ENCODE assay signal across 11 cellular contexts in the genomic region with DNA sequence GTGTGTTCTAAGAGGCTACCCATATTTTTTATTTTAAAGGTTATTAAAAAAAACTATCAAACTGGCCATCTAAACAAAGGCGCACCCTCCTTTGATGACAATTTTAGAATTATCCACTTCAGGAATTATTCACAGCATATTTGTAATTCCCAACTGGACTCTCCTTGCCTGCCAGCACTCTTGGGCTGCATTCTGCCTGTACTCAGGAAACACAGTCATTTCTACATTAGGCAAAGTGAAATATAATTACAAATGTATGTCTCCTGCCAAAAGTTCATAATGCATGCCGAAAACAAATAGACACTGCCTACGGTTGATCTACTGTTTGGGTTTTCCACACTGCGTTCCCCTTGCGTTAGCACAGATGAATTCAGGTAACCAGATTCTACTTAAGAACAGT. TPM values are rescaled to one million over a fixed set of nuclear protein-coding genes. Genes with fewer than 3 reads are reported as not detected.
DNase-seq lines count a peak whose midpoint lies in the region; ATAC-seq and TF ChIP-seq lines count a peak whose summit lies in the region.
"Had no signal": no experiment of that assay in that cellular context is flagged by ENCODE, and none has a peak within 500 bp of the region (broad histone marks: within the 10 kb centered on the region; RNA-seq: fewer than 3 reads in every experiment).

No MANE protein-coding gene starts in this region.

- no peak for ATAC-seq in GM18861 (IDR thresholded peaks at IDR 0.05; ENCODE audit: unreplicated experiment)
- ATAC-seq in stimulated activated naive CD8-positive, alpha-beta T cell treated with anti-CD3 and anti-CD28 coated beads, Interleukin-15, Interleukin-2, amounts not matched to agents 100 U/mL and 50 U/mL, for 24 hours: no peak
- ATAC-seq: GM12878 had no signal

- H3K4me3 ChIP-seq in A673 (ENCODE audit: low read depth, low read length, poor library complexity, severe bottlenecking): no peak overlapping the region
- peak overlapping the region; percentile 66 for H3K4me3 ChIP-seq in HL-60 (replicated peaks; ENCODE audit: insufficient read depth, low read length)
- H3K4me3 ChIP-seq: GM12878 had no signal

- H3K27me3 ChIP-seq in A673 (replicated peaks; ENCODE audit: insufficient read depth, low read depth, low read length, poor library complexity) (no peaks in the 10 kb centered on the region), HL-60 (ENCODE audit: insufficient read depth, poor library complexity, severe bottlenecking) (no peaks in the 10 kb centered on the region)
- H3K27me3 ChIP-seq: transverse colon had no signal

- no peaks in the 10 kb centered on the region for H3K4me1 ChIP-seq in A673 (ENCODE audit: insufficient read depth, low read length, poor library complexity, severe bottlenecking)
- H3K4me1 ChIP-seq: transverse colon had no signal

- no peak for TF ChIP-seq CTCF in A673 (conservative IDR thresholded peaks at IDR 0.05; ENCODE audit: low read depth, low read length)
- TF ChIP-seq CTCF in HL-60 (IDR thresholded peaks at IDR 0.05; ENCODE audit: insufficient read depth, low read length): no peak
- no peak for TF ChIP-seq CTCF in progenitor cell of endocrine pancreas (IDR thresholded peaks at IDR 0.05; ENCODE audit: unreplicated experiment)

- CTCF ChIA-PET in A673 (lab: Charles Lee): no interaction called here

- POLR2A ChIA-PET in A673 (lab: Charles Lee; ENCODE audit: low non-redundant PET): no interaction called here

- no peak overlapping the region for H3K4me3 Mint-ChIP-seq in progenitor cell of endocrine pancreas (ENCODE audit: low read depth)

- BruUV-seq in A673 (replicated peaks; lab: Mats Ljungman, UMichigan): no TSS peak

- no peaks in the 10 kb centered on the region for H3K36me3 Mint-ChIP-seq in progenitor cell of endocrine pancreas (ENCODE audit: insufficient read depth)

- H3K36me3 ChIP-seq in A673 (ENCODE audit: insufficient read depth, low read length, poor library complexity, severe bottlenecking): no peaks in the 10 kb centered on the region
- H3K36me3 ChIP-seq: transverse colon had no signal

- H3K9me3 Mint-ChIP-seq in progenitor cell of endocrine pancreas (ENCODE audit: low read depth): no peaks in the 10 kb centered on the region

- no peak overlapping the region for H3K27ac ChIP-seq in A673 (ENCODE audit: low read depth, low read length, poor library complexity, severe bottlenecking)
- H3K27ac ChIP-seq in HL-60 (replicated peaks): no peak overlapping the region

- H3K27ac Mint-ChIP-seq in progenitor cell of endocrine pancreas: no peak overlapping the region

- peak; percentile 12 for DNase-seq in A673 (ENCODE audit: low spot score)
- no peak for DNase-seq in HL-60 (ENCODE audit: low read depth in 1 of 2, low spot score in 1 of 2)
- peak; percentile 69 for DNase-seq in dermis blood vessel endothelial cell
- peak; percentile 42 to 69 for DNase-seq in lung microvascular endothelial cell (ENCODE audit: low read depth in 2 of 2)
- no peak for DNase-seq in activated effector memory CD4-positive, alpha-beta T cell treated with anti-CD3 and anti-CD28 coated beads, Interleukin-2, amount 50 U/mL, for 16 hours
- DNase-seq in progenitor cell of endocrine pancreas (ENCODE audit: low spot score, unreplicated experiment): no peak
- no peak for DNase-seq in stimulated activated naive CD8-positive, alpha-beta T cell treated with anti-CD3 and anti-CD28 coated beads, Interleukin-15, Interleukin-2, amounts not matched to agents 100 U/mL and 50 U/mL, for 24 hours
- DNase-seq: mesendoderm, transverse colon had no signal

- peaks cover 18% of the 10 kb centered on the region for H3K27me3 Mint-ChIP-seq in progenitor cell of endocrine pancreas

- no peaks in the 10 kb centered on the region for H3K9me3 ChIP-seq in A673 (ENCODE audit: low read depth, low read length, poor library complexity, severe bottlenecking)
- H3K9me3 ChIP-seq: transverse colon had no signal

- intact Hi-C loops in A673 (cut with micrococcal nuclease; ENCODE audit: unreplicated experiment): no loop called here

- H3K4me1 Mint-ChIP-seq in progenitor cell of endocrine pancreas (ENCODE audit: low read depth): peaks cover 4% of the 10 kb centered on the region

RNA-seq across cellular contexts. Expression of a gene that starts 2.0 kb away (rescaled TPM):
- total RNA-seq in A673 (2021): not detected in 2 replicates
- 3.4 and 8.8 TPM in 2 replicates for total RNA-seq in dermis blood vessel endothelial cell
- total RNA-seq in lung microvascular endothelial cell: 0.20 and 0.22 TPM in 2 replicates
- total RNA-seq in progenitor cell of endocrine pancreas: not detected in 2 replicates

Comparison
In these comparisons a context has a peak if more than half of its experiments do, and no peak if none do; other contexts are left out.
1. DNase-seq: peak in A673 (single experiment), dermis blood vessel endothelial cell (single experiment) and lung microvascular endothelial cell (2 of 2); none in HL-60 (0 of 2), activated effector memory CD4-positive, alpha-beta T cell treated with anti-CD3 and anti-CD28 coated beads, Interleukin-2, amount 50 U/mL, for 16 hours (single experiment), progenitor cell of endocrine pancreas (single experiment) and stimulated activated naive CD8-positive, alpha-beta T cell treated with anti-CD3 and anti-CD28 coated beads, Interleukin-15, Interleukin-2, amounts not matched to agents 100 U/mL and 50 U/mL, for 24 hours (single experiment).